9 cellular contexts compared by ENCODE assay signal in genomic region chr9:133127340-133127981, GRCh38. TPM values are rescaled to one million over a fixed set of nuclear protein-coding genes. Genes with fewer than 3 reads are reported as not detected.
DNase-seq lines count a peak whose midpoint lies in the region; ATAC-seq, FAIRE-seq and TF ChIP-seq lines count a peak whose summit lies in the region.
"Had no signal": no experiment of that assay in that cellular context is flagged by ENCODE, and none has a peak within 500 bp of the region (broad histone marks: within the 10 kb centered on the region; RNA-seq: fewer than 3 reads in every experiment).

No MANE protein-coding gene starts in this region.

- peaks cover 4% of the 10 kb centered on the region for H3K36me3 Mint-ChIP-seq in activated naive CD8-positive, alpha-beta T cell treated with anti-CD3 and anti-CD28 coated beads for 36 hours

- no peaks in the 10 kb centered on the region for H3K36me3 ChIP-seq in RWPE2 (ENCODE audit: low read depth)
- no peaks in the 10 kb centered on the region for H3K36me3 ChIP-seq in kidney (ENCODE audit: control insufficient read depth in 1 of 2, insufficient read depth in 2 of 2, low read length in 2 of 2)

- ATAC-seq in RWPE2 (ENCODE audit: low read depth) (peak; percentile 78), HG03378 (IDR thresholded peaks at IDR 0.05; ENCODE audit: unreplicated experiment) (no peak)
- peak; percentile 64 for ATAC-seq in stimulated activated naive CD8-positive, alpha-beta T cell treated with anti-CD3 and anti-CD28 coated beads, Interleukin-15, amount 100 ng/mL, for 72 hours

- H3K27ac Mint-ChIP-seq in activated naive CD8-positive, alpha-beta T cell treated with anti-CD3 and anti-CD28 coated beads for 36 hours = no peak overlapping the region
- peak overlapping the region; percentile 79 to 88 for H3K27ac Mint-ChIP-seq in stimulated activated naive CD8-positive, alpha-beta T cell treated with anti-CD3 and anti-CD28 coated beads, Interleukin-15, amount 100 ng/mL, for 72 hours

- H3K9me3 ChIP-seq in RWPE2 (ENCODE audit: severe bottlenecking) (no peaks in the 10 kb centered on the region), kidney (ENCODE audit: control insufficient read depth in 1 of 2, low read length in 2 of 2) (no peaks in the 10 kb centered on the region)

- no peak overlapping the region for H3K4me3 Mint-ChIP-seq in activated naive CD8-positive, alpha-beta T cell treated with anti-CD3 and anti-CD28 coated beads for 36 hours
- peak overlapping the region; percentile 76 to 82 for H3K4me3 Mint-ChIP-seq in stimulated activated naive CD8-positive, alpha-beta T cell treated with anti-CD3 and anti-CD28 coated beads, Interleukin-15, amount 100 ng/mL, for 72 hours

- in situ Hi-C loops in KBM-7 (cut with MboI; ENCODE audit: low pct_unique_long_range_greater_than_20kb, low sequenced_read_pairs) = no loop called here

- H3K27me3 ChIP-seq in RWPE2 (ENCODE audit: insufficient read depth, poor library complexity, severe bottlenecking) = no peaks in the 10 kb centered on the region

- FAIRE-seq in kidney (lab: Jason Lieb, UNC) = no peak

- no peak for TF ChIP-seq CTCF in RWPE2 (IDR thresholded peaks at IDR 0.05; ENCODE audit: poor library complexity, severe bottlenecking)
- no peak for TF ChIP-seq CTCF in kidney (IDR thresholded peaks at IDR 0.05; ENCODE audit: borderline replicate concordance, extremely low read depth, insufficient read depth)

- H3K4me1 Mint-ChIP-seq in activated naive CD8-positive, alpha-beta T cell treated with anti-CD3 and anti-CD28 coated beads for 36 hours = peaks cover 46% of the 10 kb centered on the region
- H3K4me1 Mint-ChIP-seq in stimulated activated naive CD8-positive, alpha-beta T cell treated with anti-CD3 and anti-CD28 coated beads, Interleukin-15, amount 100 ng/mL, for 72 hours = peaks cover 88% of the 10 kb centered on the region

- H3K9ac ChIP-seq in kidney (ENCODE audit: low read length in 2 of 2) = no peak overlapping the region

- no peaks in the 10 kb centered on the region for H3K9me3 Mint-ChIP-seq in activated naive CD8-positive, alpha-beta T cell treated with anti-CD3 and anti-CD28 coated beads for 36 hours
- H3K9me3 Mint-ChIP-seq in stimulated activated naive CD8-positive, alpha-beta T cell treated with anti-CD3 and anti-CD28 coated beads, Interleukin-15, amount 100 ng/mL, for 72 hours = no peaks in the 10 kb centered on the region

- intact Hi-C loops in kidney (cut with DNase I) = no loop called here

- no peak overlapping the region for H3K27ac ChIP-seq in RWPE2 (ENCODE audit: poor library complexity, severe bottlenecking)
- no peak overlapping the region for H3K27ac ChIP-seq in kidney (ENCODE audit: low read depth in 2 of 2, low read length in 2 of 2)

- H3K4me3 ChIP-seq in RWPE2 (ENCODE audit: severe bottlenecking) = no peak overlapping the region
- H3K4me3 ChIP-seq in kidney (ENCODE audit: low read length in 2 of 2) = no peak overlapping the region

- DNase-seq in RWPE2 (ENCODE audit: low spot score) (no peak), kidney (peak; percentile 96), NCI-H526 treated with DMSO at 0.1 percent for 48 hours (lab: John Stamatoyannopoulos, UW) (no peak), KBM-7 (no peak), NCI-H128 (lab: John Stamatoyannopoulos, UW; ENCODE audit: unreplicated experiment) (no peak)
- DNase-seq in activated naive CD8-positive, alpha-beta T cell treated with anti-CD3 and anti-CD28 coated beads for 36 hours = peak; percentile 60
- peak in 1 of 2 donors; percentile 68 for DNase-seq in stimulated activated naive CD8-positive, alpha-beta T cell treated with anti-CD3 and anti-CD28 coated beads, Interleukin-15, amount 100 ng/mL, for 72 hours
- DNase-seq: NCI-H69 had no signal

- no peaks in the 10 kb centered on the region for H3K27me3 Mint-ChIP-seq in activated naive CD8-positive, alpha-beta T cell treated with anti-CD3 and anti-CD28 coated beads for 36 hours
- H3K27me3 Mint-ChIP-seq in stimulated activated naive CD8-positive, alpha-beta T cell treated with anti-CD3 and anti-CD28 coated beads, Interleukin-15, amount 100 ng/mL, for 72 hours = no peaks in the 10 kb centered on the region

- H3K4me1 ChIP-seq in RWPE2 (ENCODE audit: insufficient read depth, poor library complexity, severe bottlenecking) = peaks cover 6% of the 10 kb centered on the region
- peaks cover 3 to 17% of the 10 kb centered on the region in 2 donors for H3K4me1 ChIP-seq in kidney (ENCODE audit: control insufficient read depth in 1 of 2, insufficient read depth in 1 of 2, low read depth in 1 of 2, low read length in 2 of 2)

RNA-seq across cellular contexts. Expression of gene RALGDS, which starts 6.4 kb away (rescaled TPM):
- 10 to 100 TPM; 50.3 to 51.9 TPM for total RNA-seq in activated naive CD8-positive, alpha-beta T cell treated with anti-CD3 and anti-CD28 coated beads for 36 hours
- total RNA-seq in kidney = 43.3 TPM
- 13.0 TPM for polyA plus RNA-seq in kidney (ENCODE audit: insufficient read depth, low read depth, low replicate concordance)

RNA-seq across cellular contexts. Expression of gene GBGT1, which starts 36.3 kb away (rescaled TPM):
- total RNA-seq in activated naive CD8-positive, alpha-beta T cell treated with anti-CD3 and anti-CD28 coated beads for 36 hours = 1 to 10 TPM; 1.6 to 2.9 TPM
- total RNA-seq in kidney = 21.6 TPM
- 7.9 TPM for polyA plus RNA-seq in kidney (ENCODE audit: insufficient read depth, low read depth, low replicate concordance)

Comparison
In these comparisons a context has a peak if more than half of its experiments do, and no peak if none do; other contexts are left out.
1. DNase-seq: peak in activated naive CD8-positive, alpha-beta T cell treated with anti-CD3 and anti-CD28 coated beads for 36 hours (single experiment) and kidney (single experiment); none in RWPE2 (single experiment), NCI-H526 treated with DMSO at 0.1 percent for 48 hours (single experiment), KBM-7 (single experiment) and NCI-H128 (single experiment).